Comparison of ENCODE assay signal across 1 cellular context in the genomic region with DNA sequence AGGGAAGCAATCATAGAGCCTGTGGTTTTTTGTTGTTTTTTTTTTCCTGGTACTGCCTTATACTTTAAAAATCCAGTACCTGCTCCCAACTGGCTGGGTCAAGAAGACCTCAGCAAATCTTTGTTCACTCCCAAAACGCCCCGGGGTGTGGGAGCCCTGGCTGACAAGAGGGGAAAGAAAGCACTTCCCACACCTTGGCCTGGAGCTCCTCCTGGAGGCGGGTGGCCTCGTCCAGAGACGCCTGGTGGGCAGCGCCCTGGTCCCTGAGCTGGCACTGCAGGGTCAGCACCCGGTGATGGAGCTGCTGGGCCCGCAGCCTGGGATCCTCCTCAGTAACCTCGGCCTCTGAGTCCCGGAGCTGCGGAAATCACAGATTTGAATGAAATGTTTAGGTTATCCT.
TF ChIP-seq lines count a peak whose summit lies in the region.

No MANE protein-coding gene starts in this region.

TF ChIP-seq in HCT116, 20 proteins besides CTCF, POLR2A, EP300 and RAD21 (continued from another document):
- TF ChIP-seq, protein P1, sequence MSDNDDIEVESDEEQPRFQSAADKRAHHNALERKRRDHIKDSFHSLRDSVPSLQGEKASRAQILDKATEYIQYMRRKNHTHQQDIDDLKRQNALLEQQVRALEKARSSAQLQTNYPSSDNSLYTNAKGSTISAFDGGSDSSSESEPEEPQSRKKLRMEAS (IDR thresholded peaks at IDR 0.05) = no peak
- TF ChIP-seq CBX3 (IDR thresholded peaks at IDR 0.05; ENCODE audit: low read depth) = no peak
- no peak for TF ChIP-seq EZH2phosphoT487 (IDR thresholded peaks at IDR 0.05; ENCODE audit: borderline replicate concordance)
- no peak for TF ChIP-seq CEBPB (IDR thresholded peaks at IDR 0.05; ENCODE audit: low read depth)
- TF ChIP-seq SIN3A (IDR thresholded peaks at IDR 0.05; ENCODE audit: low read depth) = no peak
